ENCODE assay signal across 10 cellular contexts in genomic region chr19:47879385-47879784, GRCh38. TPM values are rescaled to one million over a fixed set of nuclear protein-coding genes. Genes with fewer than 3 reads are reported as not detected.
DNase-seq lines count a peak whose midpoint lies in the region; ATAC-seq, FAIRE-seq and TF ChIP-seq lines count a peak whose summit lies in the region.
"Not testable (repeated sequence)": the region's sequence is repeated elsewhere in the genome, so short reads cannot be mapped to it uniquely, and the experiment has no call there.
"Had no signal": no experiment of that assay in that cellular context is flagged by ENCODE, and none has a peak within 500 bp of the region (broad histone marks: within the 10 kb centered on the region; RNA-seq: fewer than 3 reads in every experiment).

No MANE protein-coding gene starts in this region.

- not testable (repeated sequence) for H3K27ac ChIP-seq in BLaER1 treated with 17β-estradiol and CSF1 and Interleukin-3, amounts not matched to agents 10 nM and 100 nM; HEK293 (ENCODE audit: extremely low read depth, low read depth, low read length); K562 (ENCODE audit: extremely low read depth, low read depth, low read length); neural progenitor cell

- not testable (repeated sequence) for H3K4me1 Mint-ChIP-seq in neural progenitor cell

- H3K9me3 Mint-ChIP-seq in neural progenitor cell: not testable (repeated sequence)

- CTCF ChIA-PET in HEK293 (lab: Yijun Ruan, JAX); K562 (lab: Yijun Ruan, JAX; ENCODE audit: low intra/inter-chr PET ratio): not testable (repeated sequence)

- TF ChIP-seq EP300 in K562 (IDR thresholded peaks at IDR 0.05; ENCODE audit: low read length): not testable (repeated sequence)

- H3K36me3 Mint-ChIP-seq in neural progenitor cell: not testable (repeated sequence)

- not testable (repeated sequence) for BruUV-seq in K562 (replicated peaks; lab: Mats Ljungman, UMichigan)

- not testable (repeated sequence) for H3K79me2 ChIP-seq in K562 (ENCODE audit: control insufficient read depth, insufficient read depth, low read length); neural progenitor cell (ENCODE audit: low read depth)

- in situ Hi-C loops in K562 (cut with MboI): loop anchor here (10.0 kb wide), 1 partner anchor 75 kb away; no protein-coding TSS in a partner anchor

- not testable (repeated sequence) for H2AFZ ChIP-seq in K562 (ENCODE audit: low read depth, low read length); neural progenitor cell (replicated peaks)

- H4K20me1 ChIP-seq in BLaER1 treated with 17β-estradiol and CSF1 and Interleukin-3, amounts not matched to agents 10 nM and 100 nM; K562 (replicated peaks; ENCODE audit: control insufficient read depth, insufficient read depth, low read length); neural progenitor cell (ENCODE audit: low read depth): not testable (repeated sequence)

- H3K27me3 ChIP-seq in BLaER1 treated with 17β-estradiol and CSF1 and Interleukin-3, amounts not matched to agents 10 nM and 100 nM; K562 (ENCODE audit: control insufficient read depth in 2 of 2, insufficient read depth in 2 of 2, low read length in 2 of 2); neural progenitor cell: not testable (repeated sequence)

- not testable (repeated sequence) for ATAC-seq in K562

- H3K4me3 Mint-ChIP-seq in neural progenitor cell: peak overlapping the region; percentile 72

- H3K4me2 ChIP-seq in BLaER1 treated with 17β-estradiol and CSF1 and Interleukin-3, amounts not matched to agents 10 nM and 100 nM: peak overlapping the region in 7 of 11 experiments; percentile 1 to 59 (median 40); a peak in 7 of 22 replicates
- not testable (repeated sequence) for H3K4me2 ChIP-seq in K562 (ENCODE audit: insufficient read depth, low read length); neural progenitor cell

- not testable (repeated sequence) for H3K4me3 ChIP-seq in BLaER1 treated with 17β-estradiol and CSF1 and Interleukin-3, amounts not matched to agents 10 nM and 100 nM; HEK293 (ENCODE audit: low read depth, low read length); K562; neural progenitor cell

- not testable (repeated sequence) for TF ChIP-seq RAD21 in K562 (CRISPR knock-in tag; conservative IDR thresholded peaks at IDR 0.05 in 1 of 2, IDR thresholded peaks at IDR 0.05 in 1 of 2)

- peaks cover 0 to 14% (median 8%) of the 10 kb centered on the region in 10 experiments; a peak in 13 of 20 replicates for H3K4me1 ChIP-seq in BLaER1 treated with 17β-estradiol and CSF1 and Interleukin-3, amounts not matched to agents 10 nM and 100 nM
- not testable (repeated sequence) for H3K4me1 ChIP-seq in HEK293 (ENCODE audit: control insufficient read depth, insufficient read depth, low read length); K562 (replicated peaks in 1 of 2; ENCODE audit: control insufficient read depth in 2 of 2, insufficient read depth in 2 of 2, low read length in 2 of 2); neural progenitor cell

- DNase-seq in K562 (ENCODE audit: extremely low read depth in 1 of 4, low spot score in 3 of 4); neural progenitor cell (ENCODE audit: low spot score): not testable (repeated sequence)

- intact Hi-C loops in K562 (cut with micrococcal nuclease): not testable (repeated sequence)

- H3K27me3 Mint-ChIP-seq in neural progenitor cell (ENCODE audit: insufficient read depth, low read depth): peaks cover 11% of the 10 kb centered on the region

- not testable (repeated sequence) for H3K36me3 ChIP-seq in BLaER1 treated with 17β-estradiol and CSF1 and Interleukin-3, amounts not matched to agents 10 nM and 100 nM; HEK293 (ENCODE audit: control insufficient read depth in 2 of 2, insufficient read depth in 1 of 2, low read length in 2 of 2); K562 (ENCODE audit: control insufficient read depth, insufficient read depth, low read length); neural progenitor cell

- POLR2A ChIA-PET in HEK293 (lab: Yijun Ruan, JAX); K562 (lab: Yijun Ruan, JAX): not testable (repeated sequence)

- not testable (repeated sequence) for TF ChIP-seq POLR2A in K562 (conservative IDR thresholded peaks at IDR 0.05)

- 25% methylated on average over 3 of the region's 4 CpGs for WGBS in K562 (ENCODE audit: insufficient coverage, low coverage, missing lambda C conversion rate)

- TF ChIP-seq CTCF in HEK293 (tag by site-specific recombination; IDR thresholded peaks at IDR 0.05); K562 (IDR thresholded peaks at IDR 0.05 in 2 of 3, conservative IDR thresholded peaks at IDR 0.05 in 1 of 3; ENCODE audit: insufficient read depth in 2 of 3, low read depth in 1 of 3, low read length in 3 of 3); neural progenitor cell (IDR thresholded peaks at IDR 0.05): not testable (repeated sequence)

- FAIRE-seq in K562 (lab: Jason Lieb, UNC): not testable (repeated sequence)

- H3K9me1 ChIP-seq in K562 (ENCODE audit: control insufficient read depth, insufficient read depth, low read length): not testable (repeated sequence)

- H3F3A ChIP-seq in neural progenitor cell (ENCODE audit: low read depth): not testable (repeated sequence)

- H3K9ac ChIP-seq in BLaER1 treated with 17β-estradiol and CSF1 and Interleukin-3, amounts not matched to agents 10 nM and 100 nM; K562 (ENCODE audit: insufficient read depth in 1 of 2, low read depth in 2 of 2, low read length in 2 of 2); neural progenitor cell: not testable (repeated sequence)

- not testable (repeated sequence) for H3K9me3 ChIP-seq in BLaER1 treated with 17β-estradiol and CSF1 and Interleukin-3, amounts not matched to agents 10 nM and 100 nM (replicated peaks in 1 of 11); HEK293 (ENCODE audit: control insufficient read depth, insufficient read depth, low read depth, low read length); K562 (replicated peaks; ENCODE audit: control insufficient read depth, insufficient read depth, low read depth, low read length); neural progenitor cell (ENCODE audit: low read depth)

- H3K27ac Mint-ChIP-seq in neural progenitor cell: not testable (repeated sequence)

RNA-seq across cellular contexts. Expression of gene SULT2A1, which starts 6.7 kb away (rescaled TPM):
- not detected in 2 replicates for total RNA-seq in K562 (2011; cell fraction: chromatin; rRNA removed; ENCODE audit: low replicate concordance)
- not detected in 2 replicates for total RNA-seq in K562 (2011; cell fraction: nucleolus; rRNA removed)
- not detected in 2 replicates for total RNA-seq in K562 (2011; cell fraction: nucleoplasm; rRNA removed)
- not detected in 2 replicates for total RNA-seq in K562 (2014; rRNA removed)
- not detected in 2 replicates for total RNA-seq in K562 (2014; rRNA removed; fragmentation: Illumina TruSeq; extraction: Trizol)
- 0.11 and 0.25 TPM in 2 replicates for total RNA-seq in K562 (2015; rRNA removed; fragmentation: Illumina TruSeq; extraction: Trizol)
- 0.16 and 0.18 TPM in 2 replicates for total RNA-seq in K562 (2021)
- 0.03 and 0.04 TPM in 2 replicates for polyA plus RNA-seq in K562 (2011; rRNA removed)
- 0.10 TPM in 1 of 2 replicates, not detected in the other for polyA plus RNA-seq in K562 (2011; cell fraction: cytosol; rRNA removed)
- polyA plus RNA-seq in K562 (2011; cell fraction: nucleus; rRNA removed): not detected in 2 replicates
- 0.13 and 0.29 TPM in 2 replicates for polyA plus RNA-seq in K562 (2012)
- polyA plus RNA-seq in K562 (2014; fragmentation: Illumina TruSeq; extraction: Trizol): 0.07 TPM in 1 of 2 replicates, not detected in the other
- polyA plus RNA-seq in K562 (2014; fragmentation: Nextera tagmentation; extraction: Ambion mirVana): under 1 TPM in 1 of 2 experiments, not detected in 1; 0.07 TPM
- not detected in 2 replicates for polyA plus RNA-seq in K562 (2014; rRNA removed)
- polyA minus RNA-seq in K562 (2011; rRNA and poly(A)+ RNA removed): not detected in 2 replicates
- polyA minus RNA-seq in K562 (2011; cell fraction: cytosol; rRNA and poly(A)+ RNA removed): not detected in 2 replicates
- not detected in 2 replicates for polyA minus RNA-seq in K562 (2011; cell fraction: nucleus; rRNA and poly(A)+ RNA removed)
- total RNA-seq in neural progenitor cell (ENCODE audit: low replicate concordance): not detected in 2 replicates
- total RNA-seq: A673; CD4-positive, alpha-beta memory T cell; CD4-positive, CD25-positive, alpha-beta regulatory T cell; CD8-positive, alpha-beta memory T cell had no signal
- polyA plus RNA-seq: AG04450; CD14-positive monocyte; CD4-positive, alpha-beta memory T cell; CD4-positive, CD25-positive, alpha-beta regulatory T cell; CD8-positive, alpha-beta memory T cell had no signal

RNA-seq across cellular contexts. Expression of gene TPRX2, which starts 20.4 kb away (rescaled TPM):
- total RNA-seq in K562 (2011; cell fraction: chromatin; rRNA removed; ENCODE audit: low replicate concordance): not detected in 2 replicates
- not detected in 2 replicates for total RNA-seq in K562 (2011; cell fraction: nucleolus; rRNA removed)
- total RNA-seq in K562 (2011; cell fraction: nucleoplasm; rRNA removed): not detected in 2 replicates
- not detected in 2 replicates for total RNA-seq in K562 (2014; rRNA removed)
- total RNA-seq in K562 (2014; rRNA removed; fragmentation: Illumina TruSeq; extraction: Trizol): not detected in 2 replicates
- not detected in 2 replicates for total RNA-seq in K562 (2015; rRNA removed; fragmentation: Illumina TruSeq; extraction: Trizol)
- not detected in 2 replicates for total RNA-seq in K562 (2021)
- not detected in 2 replicates for polyA plus RNA-seq in K562 (2011; rRNA removed)
- not detected in 2 replicates for polyA plus RNA-seq in K562 (2011; cell fraction: cytosol; rRNA removed)
- polyA plus RNA-seq in K562 (2011; cell fraction: nucleus; rRNA removed): not detected in 2 replicates
- not detected in 2 replicates for polyA plus RNA-seq in K562 (2012)
- polyA plus RNA-seq in K562 (2014; fragmentation: Illumina TruSeq; extraction: Trizol): not detected in 2 replicates
- not detected for polyA plus RNA-seq in K562 (2014; fragmentation: Nextera tagmentation; extraction: Ambion mirVana)
- not detected in 2 replicates for polyA plus RNA-seq in K562 (2014; rRNA removed)
- polyA minus RNA-seq in K562 (2011; rRNA and poly(A)+ RNA removed): not detected in 2 replicates
- not detected in 2 replicates for polyA minus RNA-seq in K562 (2011; cell fraction: cytosol; rRNA and poly(A)+ RNA removed)
- not detected in 2 replicates for polyA minus RNA-seq in K562 (2011; cell fraction: nucleus; rRNA and poly(A)+ RNA removed)
- not detected in 2 replicates for total RNA-seq in neural progenitor cell (ENCODE audit: low replicate concordance)
- total RNA-seq: A673; CD4-positive, alpha-beta memory T cell; CD4-positive, CD25-positive, alpha-beta regulatory T cell; CD8-positive, alpha-beta memory T cell had no signal
- polyA plus RNA-seq: AG04450; CD14-positive monocyte; CD4-positive, alpha-beta memory T cell; CD4-positive, CD25-positive, alpha-beta regulatory T cell; CD8-positive, alpha-beta memory T cell had no signal

RNA-seq across cellular contexts. Expression of gene CRX, which starts 57.6 kb away (rescaled TPM):
- not detected in 2 replicates for total RNA-seq in K562 (2011; cell fraction: chromatin; rRNA removed; ENCODE audit: low replicate concordance)
- total RNA-seq in K562 (2011; cell fraction: nucleolus; rRNA removed): not detected in 2 replicates
- not detected in 2 replicates for total RNA-seq in K562 (2011; cell fraction: nucleoplasm; rRNA removed)
- total RNA-seq in K562 (2014; rRNA removed): not detected in 2 replicates
- not detected in 2 replicates for total RNA-seq in K562 (2014; rRNA removed; fragmentation: Illumina TruSeq; extraction: Trizol)
- not detected in 2 replicates for total RNA-seq in K562 (2015; rRNA removed; fragmentation: Illumina TruSeq; extraction: Trizol)
- not detected in 2 replicates for total RNA-seq in K562 (2021)
- not detected in 2 replicates for polyA plus RNA-seq in K562 (2011; rRNA removed)
- not detected in 2 replicates for polyA plus RNA-seq in K562 (2011; cell fraction: cytosol; rRNA removed)
- not detected in 2 replicates for polyA plus RNA-seq in K562 (2011; cell fraction: nucleus; rRNA removed)
- 0.01 and 0.04 TPM in 2 replicates for polyA plus RNA-seq in K562 (2012)
- not detected in 2 replicates for polyA plus RNA-seq in K562 (2014; fragmentation: Illumina TruSeq; extraction: Trizol)
- polyA plus RNA-seq in K562 (2014; fragmentation: Nextera tagmentation; extraction: Ambion mirVana): under 1 TPM in 1 of 2 experiments, not detected in 1; 0.01 TPM
- not detected in 2 replicates for polyA plus RNA-seq in K562 (2014; rRNA removed)
- not detected in 2 replicates for polyA minus RNA-seq in K562 (2011; rRNA and poly(A)+ RNA removed)
- polyA minus RNA-seq in K562 (2011; cell fraction: cytosol; rRNA and poly(A)+ RNA removed): not detected in 2 replicates
- not detected in 2 replicates for polyA minus RNA-seq in K562 (2011; cell fraction: nucleus; rRNA and poly(A)+ RNA removed)
- 0.19 and 0.22 TPM in 2 replicates for total RNA-seq in neural progenitor cell (ENCODE audit: low replicate concordance)
- total RNA-seq: A673; CD4-positive, alpha-beta memory T cell; CD4-positive, CD25-positive, alpha-beta regulatory T cell; CD8-positive, alpha-beta memory T cell had no signal
- polyA plus RNA-seq: AG04450; CD14-positive monocyte; CD4-positive, alpha-beta memory T cell; CD4-positive, CD25-positive, alpha-beta regulatory T cell; CD8-positive, alpha-beta memory T cell had no signal
